ENCODE assay signal across 8 cellular contexts in genomic region chr6:125746731-125747588, GRCh38. TPM values are rescaled to one million over a fixed set of nuclear protein-coding genes. Genes with fewer than 3 reads are reported as not detected.
DNase-seq lines count a peak whose midpoint lies in the region; ATAC-seq and TF ChIP-seq lines count a peak whose summit lies in the region.

No MANE protein-coding gene starts in this region.

- 9% methylated on average over 32 of the region's 32 CpGs for WGBS in suprapubic skin

- no peaks in the 10 kb centered on the region for H3K9me3 Mint-ChIP-seq in activated T-cell treated with anti-CD3 and anti-CD28 coated beads, Interleukin-2, amount 50 U/mL, for 4 hours
- H3K9me3 Mint-ChIP-seq in natural killer cell treated with Interleukin-12 subunit alpha and Interleukin-12 subunit beta and Interleukin-15 and Interleukin-18, amount 100 ng/mL, for 72 hours = no peaks in the 10 kb centered on the region

- peak overlapping the region; percentile 82 for H3K4me3 Mint-ChIP-seq in activated T-cell treated with anti-CD3 and anti-CD28 coated beads, Interleukin-2, amount 50 U/mL, for 4 hours
- H3K4me3 Mint-ChIP-seq in natural killer cell treated with Interleukin-12 subunit alpha and Interleukin-12 subunit beta and Interleukin-15 and Interleukin-18, amount 100 ng/mL, for 72 hours = peak overlapping the region; percentile 94

- H3K9me3 ChIP-seq in suprapubic skin = no peaks in the 10 kb centered on the region

- peaks cover 47% of the 10 kb centered on the region for H3K27me3 ChIP-seq in suprapubic skin

- H3K4me1 Mint-ChIP-seq in activated T-cell treated with anti-CD3 and anti-CD28 coated beads, Interleukin-2, amount 50 U/mL, for 4 hours (ENCODE audit: low read depth) = peaks cover 36% of the 10 kb centered on the region
- H3K4me1 Mint-ChIP-seq in natural killer cell treated with Interleukin-12 subunit alpha and Interleukin-12 subunit beta and Interleukin-15 and Interleukin-18, amount 100 ng/mL, for 72 hours (ENCODE audit: low read depth in 2 of 2) = peaks cover 29 to 36% of the 10 kb centered on the region in 2 donors

- peak overlapping the region; percentile 70 for H3K4me3 ChIP-seq in suprapubic skin

- TF ChIP-seq POLR2A in suprapubic skin (IDR thresholded peaks at IDR 0.05) = no peak

- peaks cover 57% of the 10 kb centered on the region for H3K27me3 Mint-ChIP-seq in activated T-cell treated with anti-CD3 and anti-CD28 coated beads, Interleukin-2, amount 50 U/mL, for 4 hours (ENCODE audit: low read depth)
- peaks cover 29 to 52% of the 10 kb centered on the region in 2 donors for H3K27me3 Mint-ChIP-seq in natural killer cell treated with Interleukin-12 subunit alpha and Interleukin-12 subunit beta and Interleukin-15 and Interleukin-18, amount 100 ng/mL, for 72 hours

- ATAC-seq in HG02852 (IDR thresholded peaks at IDR 0.05; ENCODE audit: unreplicated experiment) = peak; percentile 60
- peak; percentile 64 to 65 for ATAC-seq in activated T-cell treated with anti-CD3 and anti-CD28 coated beads, Interleukin-2, amount 50 U/mL, for 4 hours
- peak; percentile 43 to 53 for ATAC-seq in natural killer cell treated with Interleukin-12 subunit alpha and Interleukin-12 subunit beta and Interleukin-15 and Interleukin-18, amount 100 ng/mL, for 72 hours

- peak overlapping the region; percentile 86 for H3K27ac ChIP-seq in suprapubic skin

- peaks cover 34% of the 10 kb centered on the region for H3K4me1 ChIP-seq in suprapubic skin

- H3K36me3 ChIP-seq in suprapubic skin = no peaks in the 10 kb centered on the region

- peak overlapping the region; percentile 27 to 31 for H3K27ac Mint-ChIP-seq in natural killer cell treated with Interleukin-12 subunit alpha and Interleukin-12 subunit beta and Interleukin-15 and Interleukin-18, amount 100 ng/mL, for 72 hours

- DNase-seq in NCI-H1105 treated with DMSO at 0.1 percent for 48 hours (lab: John Stamatoyannopoulos, UW) (peak; percentile 38), NCI-H1105 (lab: John Stamatoyannopoulos, UW) (no peak), NCI-H510A treated with DMSO at 0.1 percent for 48 hours (lab: John Stamatoyannopoulos, UW) (peak; percentile 36), fibroblast of peridontal ligament (ENCODE audit: extremely low read depth) (peak; percentile 27), suprapubic skin (ENCODE audit: low spot score in 2 of 2) (peak in 1 of 2 donors; percentile 82)
- peak; percentile 65 for DNase-seq in activated T-cell treated with anti-CD3 and anti-CD28 coated beads, Interleukin-2, amount 50 U/mL, for 4 hours
- peak; percentile 81 for DNase-seq in natural killer cell treated with Interleukin-12 subunit alpha and Interleukin-12 subunit beta and Interleukin-15 and Interleukin-18, amount 100 ng/mL, for 72 hours (ENCODE audit: low spot score)

- no peak for TF ChIP-seq EP300 in suprapubic skin (IDR thresholded peaks at IDR 0.05)

- TF ChIP-seq CTCF in suprapubic skin (IDR thresholded peaks at IDR 0.05) = no peak

- H3K36me3 Mint-ChIP-seq in activated T-cell treated with anti-CD3 and anti-CD28 coated beads, Interleukin-2, amount 50 U/mL, for 4 hours (ENCODE audit: insufficient read depth) = no peaks in the 10 kb centered on the region
- H3K36me3 Mint-ChIP-seq in natural killer cell treated with Interleukin-12 subunit alpha and Interleukin-12 subunit beta and Interleukin-15 and Interleukin-18, amount 100 ng/mL, for 72 hours = no peaks in the 10 kb centered on the region

RNA-seq across cellular contexts. Expression of gene HEY2, which starts 2.5 kb away (rescaled TPM):
- under 1 TPM in 1 of 3 donors, not detected in 2; 0.10 TPM for total RNA-seq in activated T-cell treated with anti-CD3 and anti-CD28 coated beads, Interleukin-2, amount 50 U/mL, for 4 hours
- under 1 TPM in 1 of 2 donors, not detected in 1; 0.10 TPM for total RNA-seq in natural killer cell treated with Interleukin-12 subunit alpha and Interleukin-12 subunit beta and Interleukin-15 and Interleukin-18, amount 100 ng/mL, for 72 hours
- total RNA-seq in suprapubic skin = 1 to 10 TPM in 3 of 4 donors, under 1 TPM in 1; 0.76 to 3.0 (median 1.9) TPM

RNA-seq across cellular contexts. Expression of gene NCOA7, which starts 43.8 kb away (rescaled TPM):
- total RNA-seq in activated T-cell treated with anti-CD3 and anti-CD28 coated beads, Interleukin-2, amount 50 U/mL, for 4 hours = 10 to 100 TPM; 47.8 to 58.8 (median 57.8) TPM
- total RNA-seq in natural killer cell treated with Interleukin-12 subunit alpha and Interleukin-12 subunit beta and Interleukin-15 and Interleukin-18, amount 100 ng/mL, for 72 hours = 10 to 100 TPM; 41.4 to 63.9 TPM
- 10 to 100 TPM; 11.1 to 28.4 (median 22.1) TPM for total RNA-seq in suprapubic skin
